Comparison of ENCODE assay signal across 1 cellular context in genomic region chr2:97663962-97664635, GRCh38.
TF ChIP-seq lines count a peak whose summit lies in the region.

ACTR1B (minus strand) TSS chr2:97664044; CDS start chr2:97663890, 154 bp downstream.

TF ChIP-seq in H1, 55 proteins besides CTCF, POLR2A, EP300 and RAD21 (continued from another document):
- TF ChIP-seq CHD7 (IDR thresholded peaks at IDR 0.05; ENCODE audit: insufficient replicate concordance, low read length) (no peak), SIN3A (conservative IDR thresholded peaks at IDR 0.05 in 1 of 2, IDR thresholded peaks at IDR 0.05 in 1 of 2; ENCODE audit: low read depth in 1 of 2, low read length in 2 of 2) (no peak), SP4 (IDR thresholded peaks at IDR 0.05; ENCODE audit: low read length) (no peak), USF2 (IDR thresholded peaks at IDR 0.05; ENCODE audit: low read length) (no peak), JUND (IDR thresholded peaks at IDR 0.05; ENCODE audit: low read length) (peak; percentile 89), CREB1 (IDR thresholded peaks at IDR 0.05) (peak; percentile 83), HDAC2 (IDR thresholded peaks at IDR 0.05; ENCODE audit: borderline replicate concordance in 1 of 2, low read depth in 2 of 2, low read length in 2 of 2) (0 out of 4 replicates have a peak, but pooled peaks of 1 of the 2 experiments have one; percentile 35), SAP30 (IDR thresholded peaks at IDR 0.05; ENCODE audit: insufficient read depth, insufficient replicate concordance, low read length) (no peak), KDM1A (IDR thresholded peaks at IDR 0.05; ENCODE audit: borderline replicate concordance, low read length) (no peak), RXRA (IDR thresholded peaks at IDR 0.05; ENCODE audit: insufficient read depth, low read depth, low read length) (no peak), CBX5 (IDR thresholded peaks at IDR 0.05; ENCODE audit: low read depth, low read length) (no peak), TBP (IDR thresholded peaks at IDR 0.05; ENCODE audit: low read depth, low read length) (peak; percentile 83), TAF1 (IDR thresholded peaks at IDR 0.05; ENCODE audit: low read depth, low read length) (peak; percentile 87), RNF2 (IDR thresholded peaks at IDR 0.05; ENCODE audit: borderline replicate concordance, low read depth, low read length, missing control alignments, poor library complexity, severe bottlenecking) (no peak), KDM5A (IDR thresholded peaks at IDR 0.05; ENCODE audit: low read length) (no peak), CHD1 (IDR thresholded peaks at IDR 0.05; ENCODE audit: low read depth, low read length) (no peak), JUN (IDR thresholded peaks at IDR 0.05; ENCODE audit: low read depth, low read length) (peak; percentile 92), KDM4A (IDR thresholded peaks at IDR 0.05; ENCODE audit: low read depth, low read length, severe bottlenecking) (peak; percentile 38), ZNF274 (IDR thresholded peaks at IDR 0.05; ENCODE audit: borderline replicate concordance, extremely low read depth, low read length) (no peak), EGR1 (IDR thresholded peaks at IDR 0.05; ENCODE audit: borderline replicate concordance, low read depth, low read length) (no peak), POLR2AphosphoS5 (IDR thresholded peaks at IDR 0.05; ENCODE audit: low read depth, low read length) (peak; percentile 88), SP1 (IDR thresholded peaks at IDR 0.05; ENCODE audit: low read depth, low read length) (peak; percentile 87; the same call in 1 of the 2 replicates), TAF7 (optimal IDR thresholded peaks at IDR 0.05; ENCODE audit: borderline replicate concordance, low read depth, low read length) (no peak), ASH2L (IDR thresholded peaks at IDR 0.05; ENCODE audit: low read length) (no peak), CHD2 (IDR thresholded peaks at IDR 0.05; ENCODE audit: low read length) (peak; percentile 72), MAFK (IDR thresholded peaks at IDR 0.05; ENCODE audit: low read depth, low read length) (no peak), CTBP2 (IDR thresholded peaks at IDR 0.05; ENCODE audit: borderline replicate concordance, insufficient read depth, insufficient read length, low read length) (no peak), SRF (IDR thresholded peaks at IDR 0.05; ENCODE audit: low read depth, low read length) (no peak), SUZ12 (IDR thresholded peaks at IDR 0.05; ENCODE audit: low read length) (no peak), BRCA1 (IDR thresholded peaks at IDR 0.05; ENCODE audit: low read depth, low read length) (no peak), CBX8 (IDR thresholded peaks at IDR 0.05; ENCODE audit: borderline replicate concordance, low read depth, low read length) (no peak), GTF2F1 (IDR thresholded peaks at IDR 0.05; ENCODE audit: borderline replicate concordance, low read depth, low read length) (peak; percentile 42; the same call in 1 of the 2 replicates), EZH2 (IDR thresholded peaks at IDR 0.05; ENCODE audit: low read depth, low read length, severe bottlenecking) (no peak), SIRT6 (IDR thresholded peaks at IDR 0.05; ENCODE audit: low read length) (no peak), FOSL1 (IDR thresholded peaks at IDR 0.05; ENCODE audit: insufficient read depth, low read depth, low read length) (no peak), SP2 (IDR thresholded peaks at IDR 0.05; ENCODE audit: low read length) (peak; percentile 31; the same call in 1 of the 2 replicates), ATF3 (IDR thresholded peaks at IDR 0.05; ENCODE audit: insufficient read depth, low read depth, low read length) (no peak), POU5F1 (IDR thresholded peaks at IDR 0.05; ENCODE audit: low read depth, low read length) (no peak), PHF8 (conservative IDR thresholded peaks at IDR 0.05; ENCODE audit: low read depth, low read length) (peak; percentile 62), ATF2 (IDR thresholded peaks at IDR 0.05; ENCODE audit: low read length) (peak; percentile 98), HDAC6 (IDR thresholded peaks at IDR 0.05; ENCODE audit: low read depth, low read length) (no peak), GABPA (IDR thresholded peaks at IDR 0.05; ENCODE audit: borderline replicate concordance, insufficient read depth, low read length) (no peak), TCF12 (IDR thresholded peaks at IDR 0.05; ENCODE audit: low read depth, low read length) (no peak), YY1 (IDR thresholded peaks at IDR 0.05; ENCODE audit: low read depth, low read length) (no peak), BACH1 (IDR thresholded peaks at IDR 0.05; ENCODE audit: low read length) (peak; percentile 53; the same call in 1 of the 2 replicates), RBBP5 (IDR thresholded peaks at IDR 0.05; ENCODE audit: borderline replicate concordance, low read depth, low read length) (peak; percentile 11; the same call in 1 of the 2 replicates)
- TF ChIP-seq, protein P1, sequence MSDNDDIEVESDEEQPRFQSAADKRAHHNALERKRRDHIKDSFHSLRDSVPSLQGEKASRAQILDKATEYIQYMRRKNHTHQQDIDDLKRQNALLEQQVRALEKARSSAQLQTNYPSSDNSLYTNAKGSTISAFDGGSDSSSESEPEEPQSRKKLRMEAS (IDR thresholded peaks at IDR 0.05) = peak; percentile 55; the same call in 1 of the 2 replicates
- TF ChIP-seq, protein P2, sequence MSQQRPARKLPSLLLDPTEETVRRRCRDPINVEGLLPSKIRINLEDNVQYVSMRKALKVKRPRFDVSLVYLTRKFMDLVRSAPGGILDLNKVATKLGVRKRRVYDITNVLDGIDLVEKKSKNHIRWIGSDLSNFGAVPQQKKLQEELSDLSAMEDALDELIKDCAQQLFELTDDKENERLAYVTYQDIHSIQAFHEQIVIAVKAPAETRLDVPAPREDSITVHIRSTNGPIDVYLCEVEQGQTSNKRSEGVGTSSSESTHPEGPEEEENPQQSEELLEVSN (IDR thresholded peaks at IDR 0.05) = peak; percentile 82
TF ChIP-seq in H1: peak in this region for 20.
